1 cellular context compared by ENCODE assay signal in the genomic region with DNA sequence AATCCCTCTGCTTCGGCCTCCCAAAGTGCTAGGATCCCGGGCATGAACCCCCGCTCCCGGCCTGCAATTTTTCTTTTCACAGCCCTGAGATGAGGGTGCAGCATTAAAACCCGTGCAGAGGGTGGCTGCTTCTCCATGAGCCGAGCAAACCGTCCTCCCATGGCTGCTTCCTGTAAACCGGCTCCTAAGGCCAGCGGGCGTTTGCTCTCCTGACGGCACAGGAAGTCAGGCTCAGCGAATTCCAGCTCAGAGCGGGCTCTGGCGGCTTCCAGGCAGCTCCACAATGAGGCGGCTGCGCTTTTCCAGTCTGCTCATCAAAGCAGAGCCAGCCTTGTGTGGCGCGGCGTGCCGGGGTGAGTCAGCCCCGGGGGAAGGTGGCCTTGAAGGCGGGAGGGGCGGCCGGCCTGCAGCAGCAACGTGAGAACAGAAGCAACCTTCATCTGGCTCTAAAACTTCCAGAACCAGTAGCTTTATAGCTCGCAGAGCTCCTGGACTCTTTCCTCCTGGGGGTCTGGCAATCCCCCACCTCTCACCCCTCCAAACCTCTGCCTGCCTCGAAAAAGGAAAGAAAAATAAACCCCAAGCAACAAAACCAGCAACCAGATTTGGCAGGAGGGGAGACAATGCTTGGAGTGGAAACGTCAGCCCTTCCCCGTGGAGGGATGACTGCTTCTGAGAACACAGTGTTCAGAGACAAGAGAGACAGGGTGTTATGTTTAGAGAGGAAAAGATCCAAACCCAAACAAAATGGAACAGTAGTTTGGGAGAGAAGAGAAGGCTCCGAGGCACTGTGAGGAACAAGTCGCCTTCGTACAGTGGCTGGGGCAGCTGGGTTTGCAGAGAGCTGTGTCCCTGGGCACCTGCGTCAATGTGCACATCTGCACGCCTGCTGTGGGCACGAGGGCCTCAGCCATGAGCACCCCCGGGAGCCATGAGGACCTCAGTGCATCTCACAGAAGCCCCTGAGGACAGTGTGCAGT.
A peak's percentile ranks its signal among the peaks of the same experiment; 100 is the strongest.
TF ChIP-seq lines count a peak whose summit lies in the region.

No MANE protein-coding gene starts in this region.

TF ChIP-seq in K562, 482 proteins besides CTCF, POLR2A, EP300 and RAD21 (continued from another document and continues in another):
- TF ChIP-seq, protein P1, sequence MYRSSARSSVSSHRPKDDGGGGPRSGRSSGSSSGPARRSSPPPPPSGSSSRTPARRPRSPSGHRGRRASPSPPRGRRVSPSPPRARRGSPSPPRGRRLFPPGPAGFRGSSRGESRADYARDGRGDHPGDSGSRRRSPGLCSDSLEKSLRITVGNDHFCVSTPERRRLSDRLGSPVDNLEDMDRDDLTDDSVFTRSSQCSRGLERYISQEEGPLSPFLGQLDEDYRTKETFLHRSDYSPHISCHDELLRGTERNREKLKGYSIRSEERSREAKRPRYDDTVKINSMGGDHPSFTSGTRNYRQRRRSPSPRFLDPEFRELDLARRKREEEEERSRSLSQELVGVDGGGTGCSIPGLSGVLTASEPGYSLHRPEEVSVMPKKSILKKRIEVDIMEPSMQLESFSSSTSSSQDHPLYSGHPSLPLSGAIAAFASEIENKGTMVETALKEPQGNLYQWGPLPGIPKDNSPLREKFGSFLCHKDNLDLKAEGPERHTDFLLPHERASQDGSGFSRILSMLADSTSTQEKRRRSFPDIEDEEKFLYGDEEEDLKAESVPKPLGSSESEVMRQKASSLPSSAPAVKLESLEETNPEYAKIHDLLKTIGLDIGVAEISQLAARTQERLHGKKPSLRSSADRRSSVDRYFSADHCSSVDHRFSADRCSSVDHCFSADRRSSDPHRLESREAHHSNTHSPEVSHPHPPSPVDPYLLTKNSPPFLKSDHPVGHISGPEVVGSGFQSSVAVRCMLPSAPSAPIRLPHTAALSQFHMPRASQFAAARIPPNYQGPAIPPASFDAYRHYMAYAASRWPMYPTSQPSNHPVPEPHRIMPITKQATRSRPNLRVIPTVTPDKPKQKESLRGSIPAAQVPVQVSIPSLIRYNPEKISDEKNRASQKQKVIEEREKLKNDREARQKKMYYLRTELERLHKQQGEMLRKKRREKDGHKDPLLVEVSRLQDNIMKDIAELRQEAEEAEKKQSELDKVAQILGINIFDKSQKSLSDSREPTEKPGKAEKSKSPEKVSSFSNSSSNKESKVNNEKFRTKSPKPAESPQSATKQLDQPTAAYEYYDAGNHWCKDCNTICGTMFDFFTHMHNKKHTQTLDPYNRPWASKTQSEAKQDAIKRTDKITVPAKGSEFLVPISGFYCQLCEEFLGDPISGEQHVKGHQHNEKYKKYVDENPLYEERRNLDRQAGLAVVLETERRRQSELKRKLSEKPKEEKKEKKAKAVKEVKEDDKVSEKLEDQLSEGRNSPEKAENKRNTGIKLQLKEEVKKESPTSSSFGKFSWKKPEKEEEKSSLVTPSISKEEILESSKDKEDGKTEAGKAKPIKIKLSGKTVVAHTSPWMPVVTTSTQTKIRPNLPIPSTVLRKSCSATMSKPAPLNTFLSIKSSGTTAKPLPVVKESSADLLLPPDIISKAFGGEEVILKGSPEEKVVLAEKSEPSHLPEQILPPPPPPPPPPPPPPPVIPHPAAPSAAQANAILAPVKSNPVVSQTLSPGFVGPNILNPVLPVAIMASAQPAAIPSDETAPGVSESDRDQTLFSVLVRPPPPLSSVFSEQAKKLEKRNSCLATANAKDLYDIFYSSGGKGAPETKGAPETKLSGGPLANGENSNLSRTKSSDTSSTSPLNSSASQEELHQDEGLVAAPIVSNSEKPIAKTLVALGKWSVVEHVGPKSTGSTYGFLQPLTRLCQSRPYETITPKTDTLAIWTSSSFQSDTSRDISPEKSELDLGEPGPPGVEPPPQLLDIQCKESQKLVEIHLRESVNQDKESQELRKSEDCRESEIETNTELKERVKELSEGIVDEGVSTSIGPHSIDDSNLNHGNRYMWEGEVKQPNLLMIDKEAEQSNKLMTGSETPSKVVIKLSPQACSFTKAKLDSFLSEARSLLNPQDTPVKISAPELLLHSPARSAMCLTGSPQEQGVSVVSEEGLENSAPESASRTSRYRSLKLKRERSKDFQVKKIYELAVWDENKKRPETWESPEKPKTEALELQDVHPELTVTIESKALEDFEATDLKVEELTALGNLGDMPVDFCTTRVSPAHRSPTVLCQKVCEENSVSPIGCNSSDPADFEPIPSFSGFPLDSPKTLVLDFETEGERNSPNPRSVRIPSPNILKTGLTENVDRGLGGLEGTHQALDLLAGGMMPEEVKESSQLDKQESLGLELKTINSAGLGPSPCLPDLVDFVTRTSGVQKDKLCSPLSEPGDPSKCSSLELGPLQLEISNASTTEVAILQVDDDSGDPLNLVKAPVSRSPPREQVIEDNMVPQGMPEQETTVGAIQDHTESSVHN (IDR thresholded peaks at IDR 0.05; ENCODE audit: borderline replicate concordance in 1 of 2, low read depth in 1 of 2): no peak
- TF ChIP-seq ATF1 (CRISPR knock-in tag; IDR thresholded peaks at IDR 0.05): no peak
- TF ChIP-seq ATF1 (tag; IDR thresholded peaks at IDR 0.05): peak; percentile 25; the same call in 1 of the 2 replicates
- TF ChIP-seq ZNF354B (CRISPR knock-in tag; IDR thresholded peaks at IDR 0.05): no peak
- TF ChIP-seq, protein P2, sequence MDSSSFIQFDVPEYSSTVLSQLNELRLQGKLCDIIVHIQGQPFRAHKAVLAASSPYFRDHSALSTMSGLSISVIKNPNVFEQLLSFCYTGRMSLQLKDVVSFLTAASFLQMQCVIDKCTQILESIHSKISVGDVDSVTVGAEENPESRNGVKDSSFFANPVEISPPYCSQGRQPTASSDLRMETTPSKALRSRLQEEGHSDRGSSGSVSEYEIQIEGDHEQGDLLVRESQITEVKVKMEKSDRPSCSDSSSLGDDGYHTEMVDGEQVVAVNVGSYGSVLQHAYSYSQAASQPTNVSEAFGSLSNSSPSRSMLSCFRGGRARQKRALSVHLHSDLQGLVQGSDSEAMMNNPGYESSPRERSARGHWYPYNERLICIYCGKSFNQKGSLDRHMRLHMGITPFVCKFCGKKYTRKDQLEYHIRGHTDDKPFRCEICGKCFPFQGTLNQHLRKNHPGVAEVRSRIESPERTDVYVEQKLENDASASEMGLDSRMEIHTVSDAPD (CRISPR knock-in tag; IDR thresholded peaks at IDR 0.05): no peak
- TF ChIP-seq RCOR1 (IDR thresholded peaks at IDR 0.05; ENCODE audit: borderline replicate concordance in 1 of 2, low read depth in 2 of 2, low read length in 2 of 2): peak in 1 of 2 experiments; percentile 45; a peak in 1 of 4 replicates
- TF ChIP-seq, protein P3, sequence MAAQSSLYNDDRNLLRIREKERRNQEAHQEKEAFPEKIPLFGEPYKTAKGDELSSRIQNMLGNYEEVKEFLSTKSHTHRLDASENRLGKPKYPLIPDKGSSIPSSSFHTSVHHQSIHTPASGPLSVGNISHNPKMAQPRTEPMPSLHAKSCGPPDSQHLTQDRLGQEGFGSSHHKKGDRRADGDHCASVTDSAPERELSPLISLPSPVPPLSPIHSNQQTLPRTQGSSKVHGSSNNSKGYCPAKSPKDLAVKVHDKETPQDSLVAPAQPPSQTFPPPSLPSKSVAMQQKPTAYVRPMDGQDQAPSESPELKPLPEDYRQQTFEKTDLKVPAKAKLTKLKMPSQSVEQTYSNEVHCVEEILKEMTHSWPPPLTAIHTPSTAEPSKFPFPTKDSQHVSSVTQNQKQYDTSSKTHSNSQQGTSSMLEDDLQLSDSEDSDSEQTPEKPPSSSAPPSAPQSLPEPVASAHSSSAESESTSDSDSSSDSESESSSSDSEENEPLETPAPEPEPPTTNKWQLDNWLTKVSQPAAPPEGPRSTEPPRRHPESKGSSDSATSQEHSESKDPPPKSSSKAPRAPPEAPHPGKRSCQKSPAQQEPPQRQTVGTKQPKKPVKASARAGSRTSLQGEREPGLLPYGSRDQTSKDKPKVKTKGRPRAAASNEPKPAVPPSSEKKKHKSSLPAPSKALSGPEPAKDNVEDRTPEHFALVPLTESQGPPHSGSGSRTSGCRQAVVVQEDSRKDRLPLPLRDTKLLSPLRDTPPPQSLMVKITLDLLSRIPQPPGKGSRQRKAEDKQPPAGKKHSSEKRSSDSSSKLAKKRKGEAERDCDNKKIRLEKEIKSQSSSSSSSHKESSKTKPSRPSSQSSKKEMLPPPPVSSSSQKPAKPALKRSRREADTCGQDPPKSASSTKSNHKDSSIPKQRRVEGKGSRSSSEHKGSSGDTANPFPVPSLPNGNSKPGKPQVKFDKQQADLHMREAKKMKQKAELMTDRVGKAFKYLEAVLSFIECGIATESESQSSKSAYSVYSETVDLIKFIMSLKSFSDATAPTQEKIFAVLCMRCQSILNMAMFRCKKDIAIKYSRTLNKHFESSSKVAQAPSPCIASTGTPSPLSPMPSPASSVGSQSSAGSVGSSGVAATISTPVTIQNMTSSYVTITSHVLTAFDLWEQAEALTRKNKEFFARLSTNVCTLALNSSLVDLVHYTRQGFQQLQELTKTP (IDR thresholded peaks at IDR 0.05; ENCODE audit: low read depth in 1 of 2, partially characterized antibody in 2 of 2): peak in 1 of 2 experiments; percentile 66
- TF ChIP-seq, protein P4, sequence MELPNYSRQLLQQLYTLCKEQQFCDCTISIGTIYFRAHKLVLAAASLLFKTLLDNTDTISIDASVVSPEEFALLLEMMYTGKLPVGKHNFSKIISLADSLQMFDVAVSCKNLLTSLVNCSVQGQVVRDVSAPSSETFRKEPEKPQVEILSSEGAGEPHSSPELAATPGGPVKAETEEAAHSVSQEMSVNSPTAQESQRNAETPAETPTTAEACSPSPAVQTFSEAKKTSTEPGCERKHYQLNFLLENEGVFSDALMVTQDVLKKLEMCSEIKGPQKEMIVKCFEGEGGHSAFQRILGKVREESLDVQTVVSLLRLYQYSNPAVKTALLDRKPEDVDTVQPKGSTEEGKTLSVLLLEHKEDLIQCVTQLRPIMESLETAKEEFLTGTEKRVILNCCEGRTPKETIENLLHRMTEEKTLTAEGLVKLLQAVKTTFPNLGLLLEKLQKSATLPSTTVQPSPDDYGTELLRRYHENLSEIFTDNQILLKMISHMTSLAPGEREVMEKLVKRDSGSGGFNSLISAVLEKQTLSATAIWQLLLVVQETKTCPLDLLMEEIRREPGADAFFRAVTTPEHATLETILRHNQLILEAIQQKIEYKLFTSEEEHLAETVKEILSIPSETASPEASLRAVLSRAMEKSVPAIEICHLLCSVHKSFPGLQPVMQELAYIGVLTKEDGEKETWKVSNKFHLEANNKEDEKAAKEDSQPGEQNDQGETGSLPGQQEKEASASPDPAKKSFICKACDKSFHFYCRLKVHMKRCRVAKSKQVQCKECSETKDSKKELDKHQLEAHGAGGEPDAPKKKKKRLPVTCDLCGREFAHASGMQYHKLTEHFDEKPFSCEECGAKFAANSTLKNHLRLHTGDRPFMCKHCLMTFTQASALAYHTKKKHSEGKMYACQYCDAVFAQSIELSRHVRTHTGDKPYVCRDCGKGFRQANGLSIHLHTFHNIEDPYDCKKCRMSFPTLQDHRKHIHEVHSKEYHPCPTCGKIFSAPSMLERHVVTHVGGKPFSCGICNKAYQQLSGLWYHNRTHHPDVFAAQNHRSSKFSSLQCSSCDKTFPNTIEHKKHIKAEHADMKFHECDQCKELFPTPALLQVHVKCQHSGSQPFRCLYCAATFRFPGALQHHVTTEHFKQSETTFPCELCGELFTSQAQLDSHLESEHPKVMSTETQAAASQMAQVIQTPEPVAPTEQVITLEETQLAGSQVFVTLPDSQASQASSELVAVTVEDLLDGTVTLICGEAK (IDR thresholded peaks at IDR 0.05): peak; percentile 77
- TF ChIP-seq, protein P4 (CRISPR knock-in tag; IDR thresholded peaks at IDR 0.05): no peak
- peak; percentile 53; the same call in 1 of the 2 replicates for TF ChIP-seq CXXC5 (CRISPR knock-in tag; IDR thresholded peaks at IDR 0.05)
- TF ChIP-seq PPARD (CRISPR knock-in tag; IDR thresholded peaks at IDR 0.05): no peak
- TF ChIP-seq PTRF (tag; IDR thresholded peaks at IDR 0.05): no peak
- TF ChIP-seq U2AF2 (optimal IDR thresholded peaks at IDR 0.05; ENCODE audit: low read depth, low read length): no peak
- TF ChIP-seq SAFB2 (IDR thresholded peaks at IDR 0.05; ENCODE audit: borderline replicate concordance, low read depth, low read length, severe bottlenecking): no peak
- peak; percentile 45; the same call in 1 of the 2 replicates for TF ChIP-seq PHF8 (IDR thresholded peaks at IDR 0.05; ENCODE audit: borderline replicate concordance, low read length)
- TF ChIP-seq, protein P5, sequence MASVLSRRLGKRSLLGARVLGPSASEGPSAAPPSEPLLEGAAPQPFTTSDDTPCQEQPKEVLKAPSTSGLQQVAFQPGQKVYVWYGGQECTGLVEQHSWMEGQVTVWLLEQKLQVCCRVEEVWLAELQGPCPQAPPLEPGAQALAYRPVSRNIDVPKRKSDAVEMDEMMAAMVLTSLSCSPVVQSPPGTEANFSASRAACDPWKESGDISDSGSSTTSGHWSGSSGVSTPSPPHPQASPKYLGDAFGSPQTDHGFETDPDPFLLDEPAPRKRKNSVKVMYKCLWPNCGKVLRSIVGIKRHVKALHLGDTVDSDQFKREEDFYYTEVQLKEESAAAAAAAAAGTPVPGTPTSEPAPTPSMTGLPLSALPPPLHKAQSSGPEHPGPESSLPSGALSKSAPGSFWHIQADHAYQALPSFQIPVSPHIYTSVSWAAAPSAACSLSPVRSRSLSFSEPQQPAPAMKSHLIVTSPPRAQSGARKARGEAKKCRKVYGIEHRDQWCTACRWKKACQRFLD (CRISPR knock-in tag; IDR thresholded peaks at IDR 0.05): peak; percentile 69; the same call in 1 of the 2 replicates
- TF ChIP-seq, protein P6, sequence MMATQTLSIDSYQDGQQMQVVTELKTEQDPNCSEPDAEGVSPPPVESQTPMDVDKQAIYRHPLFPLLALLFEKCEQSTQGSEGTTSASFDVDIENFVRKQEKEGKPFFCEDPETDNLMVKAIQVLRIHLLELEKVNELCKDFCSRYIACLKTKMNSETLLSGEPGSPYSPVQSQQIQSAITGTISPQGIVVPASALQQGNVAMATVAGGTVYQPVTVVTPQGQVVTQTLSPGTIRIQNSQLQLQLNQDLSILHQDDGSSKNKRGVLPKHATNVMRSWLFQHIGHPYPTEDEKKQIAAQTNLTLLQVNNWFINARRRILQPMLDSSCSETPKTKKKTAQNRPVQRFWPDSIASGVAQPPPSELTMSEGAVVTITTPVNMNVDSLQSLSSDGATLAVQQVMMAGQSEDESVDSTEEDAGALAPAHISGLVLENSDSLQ (IDR thresholded peaks at IDR 0.05): peak; percentile 40; the same call in 1 of the 2 replicates
